In the genomic region with DNA sequence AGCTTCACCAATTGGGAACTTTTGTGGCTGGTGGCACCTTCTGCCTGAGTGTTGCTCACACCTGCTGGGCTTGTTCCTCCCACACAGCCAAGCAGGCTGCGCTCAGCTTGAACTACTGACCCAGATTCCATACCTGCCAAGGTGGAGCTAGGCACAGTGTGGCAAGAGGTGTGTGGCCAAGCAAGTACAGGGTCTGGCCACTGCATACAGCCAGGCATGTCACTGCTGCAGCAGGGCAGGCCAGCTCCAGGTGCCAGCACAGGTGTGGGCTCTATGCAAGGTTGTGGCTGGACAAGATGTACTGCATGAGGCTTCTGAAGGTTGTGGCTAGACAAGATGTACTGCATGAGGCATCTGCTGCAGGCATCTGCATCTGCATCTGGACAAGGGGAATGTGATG, we compare ENCODE assay signal across 18 cellular contexts.
DNase-seq lines count a peak whose midpoint lies in the region; ATAC-seq and TF ChIP-seq lines count a peak whose summit lies in the region.
"Had no signal": no experiment of that assay in that cellular context is flagged by ENCODE, and none has a peak within 500 bp of the region (broad histone marks: within the 10 kb centered on the region; RNA-seq: fewer than 3 reads in every experiment).

No MANE protein-coding gene starts in this region.

- intact Hi-C loops in spleen (cut with DNase I; ENCODE audit: low total_unique reads), result no loop called here
- intact Hi-C loops in upper lobe of right lung (cut with DNase I), result no loop called here

- H3K9me3 Mint-ChIP-seq in chondrocyte (ENCODE audit: low read depth), result no peaks in the 10 kb centered on the region

- H3K4me3 ChIP-seq in spleen, result no peak overlapping the region
- no peak overlapping the region for H3K4me3 ChIP-seq in upper lobe of right lung
- H3K4me3 ChIP-seq: A549; BLaER1 treated with 17β-estradiol and CSF1 and Interleukin-3, amounts not matched to agents 10 nM and 100 nM had no signal

- H3K9me3 ChIP-seq in spleen, result peaks cover 0 to 38% (median 14%) of the 10 kb centered on the region in 8 donors
- H3K9me3 ChIP-seq in upper lobe of right lung, result no peaks in the 10 kb centered on the region
- H3K9me3 ChIP-seq: A549, Caco-2 had no signal

- no peak for TF ChIP-seq CTCF in chondrocyte (IDR thresholded peaks at IDR 0.05)
- TF ChIP-seq CTCF in spleen (IDR thresholded peaks at IDR 0.05 in 8 of 11, conservative IDR thresholded peaks at IDR 0.05 in 3 of 11), result no peak
- TF ChIP-seq CTCF in upper lobe of right lung (IDR thresholded peaks at IDR 0.05), result no peak

- 82 to 100% (median 88%) methylated on average over 1 of the region's 1 CpG for WGBS in spleen, 5 donors

- H3K4me3 Mint-ChIP-seq in chondrocyte (ENCODE audit: unreplicated experiment), result no peak overlapping the region
- H3K4me3 Mint-ChIP-seq: B cell; CD4-positive, alpha-beta T cell; CD8-positive, alpha-beta T cell had no signal

- no peak for TF ChIP-seq POLR2A in spleen (IDR thresholded peaks at IDR 0.05)

- H3K27ac Mint-ChIP-seq in chondrocyte (ENCODE audit: unreplicated experiment), result no peak overlapping the region
- H3K27ac Mint-ChIP-seq: B cell; CD4-positive, alpha-beta T cell; CD8-positive, alpha-beta T cell had no signal

- H3K36me3 ChIP-seq in spleen (no peaks in the 10 kb centered on the region), upper lobe of right lung (no peaks in the 10 kb centered on the region)

- H3K36me3 Mint-ChIP-seq in chondrocyte (ENCODE audit: low read depth), result no peaks in the 10 kb centered on the region
- H3K36me3 Mint-ChIP-seq: CD8-positive, alpha-beta T cell had no signal

- no peaks in the 10 kb centered on the region for H3K4me1 ChIP-seq in spleen
- H3K4me1 ChIP-seq in upper lobe of right lung, result no peaks in the 10 kb centered on the region
- H3K4me1 ChIP-seq: A549; BLaER1 treated with 17β-estradiol and CSF1 and Interleukin-3, amounts not matched to agents 10 nM and 100 nM; Caco-2 had no signal

- no peaks in the 10 kb centered on the region for H3K27me3 ChIP-seq in spleen (replicated peaks in 1 of 7)
- no peaks in the 10 kb centered on the region for H3K27me3 ChIP-seq in upper lobe of right lung
- H3K27me3 ChIP-seq: BLaER1 treated with 17β-estradiol and CSF1 and Interleukin-3, amounts not matched to agents 10 nM and 100 nM had no signal

- peak; percentile 66 for DNase-seq in chondrocyte (ENCODE audit: low spot score)
- DNase-seq in spleen, result peak; percentile 61
- DNase-seq in upper lobe of right lung, result no peak
- DNase-seq in activated CD8-positive, alpha-beta memory T cell treated with anti-CD3 and anti-CD28 coated beads, Interleukin-2, amount 50 U/mL, for 48 hours, result no peak
- no peak for DNase-seq in caudate nucleus (lab: John Stamatoyannopoulos, UW)
- DNase-seq in effector CD4-positive, alpha-beta T cell, result no peak
- DNase-seq: AML-193; Caco-2; Calu3; CD4-positive, alpha-beta T cell; CD8-positive, alpha-beta T cell; DMS79 treated with DMSO at 0.1 percent for 48 hours; GF-D8 had no signal

- H3K27me3 Mint-ChIP-seq in chondrocyte (ENCODE audit: low read depth), result no peaks in the 10 kb centered on the region
- H3K27me3 Mint-ChIP-seq: B cell; CD4-positive, alpha-beta T cell had no signal

- H3K27ac ChIP-seq in spleen, result no peak overlapping the region
- H3K27ac ChIP-seq in upper lobe of right lung, result no peak overlapping the region
- no peak overlapping the region for H3K27ac ChIP-seq in caudate nucleus (ENCODE audit: low read depth, low read length)
- H3K27ac ChIP-seq: 22Rv1; A549; BLaER1 treated with 17β-estradiol and CSF1 and Interleukin-3, amounts not matched to agents 10 nM and 100 nM; C4-2B had no signal

- no peaks in the 10 kb centered on the region for H3K4me1 Mint-ChIP-seq in chondrocyte (ENCODE audit: low read depth)
- H3K4me1 Mint-ChIP-seq: B cell had no signal

- ATAC-seq in upper lobe of right lung, result peak; percentile 50
- ATAC-seq: A549; CD8-positive, alpha-beta T cell had no signal

Comparison
In these comparisons a context has a peak if more than half of its experiments do, and no peak if none do; other contexts are left out.
1. DNase-seq: peak in chondrocyte (single experiment) and spleen (single experiment); none in upper lobe of right lung (single experiment), activated CD8-positive, alpha-beta memory T cell treated with anti-CD3 and anti-CD28 coated beads, Interleukin-2, amount 50 U/mL, for 48 hours (single experiment), caudate nucleus (0 of 61) and effector CD4-positive, alpha-beta T cell (single experiment).